Comparison of ENCODE assay signal across 10 cellular contexts in the genomic region with DNA sequence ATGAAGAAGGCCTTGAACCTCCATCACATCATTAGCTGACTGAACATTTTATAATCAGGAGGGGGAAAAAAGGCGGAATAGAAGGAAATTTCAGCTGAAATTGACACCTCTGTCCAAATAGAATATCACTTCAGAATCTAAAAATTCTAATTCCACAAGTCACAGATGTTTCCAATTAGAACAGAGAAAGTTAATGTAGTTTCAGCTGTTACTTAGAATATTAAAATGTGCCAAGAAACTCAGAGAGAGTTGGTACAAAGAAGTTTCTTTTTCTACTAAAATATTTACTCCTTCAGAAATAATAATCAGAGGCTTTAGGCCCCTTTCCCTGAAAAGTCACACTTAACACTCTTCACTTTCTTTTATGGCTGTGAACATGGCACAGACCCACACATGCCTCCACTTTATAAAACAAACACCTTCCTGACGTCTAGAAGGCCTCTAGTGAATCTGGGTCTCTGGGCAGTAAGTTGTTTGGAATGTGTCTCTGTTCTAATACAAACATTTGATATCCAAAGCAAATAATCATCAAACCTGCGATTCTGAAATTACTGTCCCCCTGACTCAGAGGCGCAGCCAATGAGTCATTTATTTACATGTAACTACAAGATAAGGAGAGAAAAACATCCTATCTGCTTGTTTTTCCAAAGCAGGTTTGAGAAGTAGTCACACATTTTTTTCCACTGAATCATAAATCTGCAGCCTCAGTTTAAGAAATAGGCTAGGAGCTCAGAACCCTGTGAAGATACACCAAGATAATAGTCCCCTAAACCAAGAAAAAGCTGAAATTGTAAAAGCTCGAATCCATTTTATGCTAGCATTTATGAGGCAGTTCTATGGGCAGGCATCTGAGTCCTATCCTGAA.
A peak's percentile ranks its signal among the peaks of the same experiment; 100 is the strongest.
DNase-seq lines count a peak whose midpoint lies in the region; ATAC-seq and TF ChIP-seq lines count a peak whose summit lies in the region.
"Had no signal": no experiment of that assay in that cellular context is flagged by ENCODE, and none has a peak within 500 bp of the region (broad histone marks: within the 10 kb centered on the region; RNA-seq: fewer than 3 reads in every experiment).

No MANE protein-coding gene starts in this region.

- H3K27ac ChIP-seq in adrenal gland, result peak overlapping the region in 4 of 5 donors; percentile 6 to 76 (median 64)
- peak overlapping the region; percentile 41 to 88 (median 78) for H3K27ac ChIP-seq in thyroid gland

- CTCF ChIA-PET in activated CD4-positive, alpha-beta memory T cell treated with anti-CD3 and anti-CD28 coated beads for 36 hours (lab: Charles Lee), result interaction anchor here (0.6 kb wide), 1 partner anchor 325 kb away, joined by 3 read pairs; no protein-coding TSS in a partner anchor
- CTCF ChIA-PET in activated CD4-positive, alpha-beta memory T cell treated with anti-CD3 and anti-CD28 coated beads, Interleukin-2, amount 10 ng/mL, durations not matched to agents 7 days and 5 days (lab: Charles Lee), result no interaction called here

- peaks cover 10% of the 10 kb centered on the region for H3K4me1 Mint-ChIP-seq in activated CD4-positive, alpha-beta memory T cell treated with anti-CD3 and anti-CD28 coated beads for 36 hours (ENCODE audit: low read depth)
- H3K4me1 Mint-ChIP-seq in activated CD4-positive, alpha-beta memory T cell treated with anti-CD3 and anti-CD28 coated beads, Interleukin-2, amount 10 ng/mL, durations not matched to agents 7 days and 5 days, result no peaks in the 10 kb centered on the region
- H3K4me1 Mint-ChIP-seq: CD8-positive, alpha-beta memory T cell had no signal

- peak; percentile 22 for DNase-seq in activated CD4-positive, alpha-beta memory T cell treated with anti-CD3 and anti-CD28 coated beads for 36 hours
- no peak for DNase-seq in activated CD4-positive, alpha-beta memory T cell treated with anti-CD3 and anti-CD28 coated beads, Interleukin-2, amount 10 ng/mL, durations not matched to agents 7 days and 5 days
- DNase-seq in adrenal gland (peak in 6 of 7 donors; percentile 52 to 79 (median 64)), islet precursor cell (peak; percentile 89), thyroid gland (no peak), C1 segment of cervical spinal cord (lab: John Stamatoyannopoulos, UW) (no peak)
- DNase-seq: CD8-positive, alpha-beta memory T cell; nucleus accumbens had no signal

- H3K27me3 Mint-ChIP-seq in activated CD4-positive, alpha-beta memory T cell treated with anti-CD3 and anti-CD28 coated beads for 36 hours, result peaks cover 8% of the 10 kb centered on the region
- H3K27me3 Mint-ChIP-seq in activated CD4-positive, alpha-beta memory T cell treated with anti-CD3 and anti-CD28 coated beads, Interleukin-2, amount 10 ng/mL, durations not matched to agents 7 days and 5 days, result no peaks in the 10 kb centered on the region

- H3K36me3 ChIP-seq in adrenal gland (replicated peaks in 1 of 2), result no peaks in the 10 kb centered on the region
- no peaks in the 10 kb centered on the region for H3K36me3 ChIP-seq in thyroid gland

- no peak overlapping the region for H3K27ac Mint-ChIP-seq in activated CD4-positive, alpha-beta memory T cell treated with anti-CD3 and anti-CD28 coated beads for 36 hours
- H3K27ac Mint-ChIP-seq in activated CD4-positive, alpha-beta memory T cell treated with anti-CD3 and anti-CD28 coated beads, Interleukin-2, amount 10 ng/mL, durations not matched to agents 7 days and 5 days, result no peak overlapping the region
- H3K27ac Mint-ChIP-seq: CD8-positive, alpha-beta memory T cell had no signal

- peaks cover 2% of the 10 kb centered on the region for H3K36me3 Mint-ChIP-seq in activated CD4-positive, alpha-beta memory T cell treated with anti-CD3 and anti-CD28 coated beads for 36 hours
- H3K36me3 Mint-ChIP-seq in activated CD4-positive, alpha-beta memory T cell treated with anti-CD3 and anti-CD28 coated beads, Interleukin-2, amount 10 ng/mL, durations not matched to agents 7 days and 5 days (ENCODE audit: low read depth), result no peaks in the 10 kb centered on the region

- H3K9me3 ChIP-seq in adrenal gland (replicated peaks in 1 of 3), result no peaks in the 10 kb centered on the region
- H3K9me3 ChIP-seq in thyroid gland, result no peaks in the 10 kb centered on the region

- TF ChIP-seq POLR2A in adrenal gland (IDR thresholded peaks at IDR 0.05) (no peak), thyroid gland (IDR thresholded peaks at IDR 0.05) (no peak)

- H3K4me3 ChIP-seq in adrenal gland (no peak overlapping the region), thyroid gland (replicated peaks in 1 of 3) (no peak overlapping the region)

- H3K4me1 ChIP-seq in adrenal gland (replicated peaks in 1 of 2) (peaks cover 16 to 22% of the 10 kb centered on the region in 2 donors), thyroid gland (peaks cover 44 to 51% of the 10 kb centered on the region in 2 donors)

- ATAC-seq in HG03469 (IDR thresholded peaks at IDR 0.05; ENCODE audit: unreplicated experiment) (no peak), GM21367 (IDR thresholded peaks at IDR 0.05; ENCODE audit: unreplicated experiment) (no peak)

- POLR2A ChIA-PET in activated CD4-positive, alpha-beta memory T cell treated with anti-CD3 and anti-CD28 coated beads for 36 hours (lab: Charles Lee), result no interaction called here
- POLR2A ChIA-PET in activated CD4-positive, alpha-beta memory T cell treated with anti-CD3 and anti-CD28 coated beads, Interleukin-2, amount 10 ng/mL, durations not matched to agents 7 days and 5 days (lab: Charles Lee), result no interaction called here

- TF ChIP-seq CTCF in adrenal gland (IDR thresholded peaks at IDR 0.05), result no peak
- TF ChIP-seq CTCF in thyroid gland (IDR thresholded peaks at IDR 0.05), result no peak

- H3K9me3 Mint-ChIP-seq in activated CD4-positive, alpha-beta memory T cell treated with anti-CD3 and anti-CD28 coated beads for 36 hours, result peaks cover 27% of the 10 kb centered on the region
- peaks cover 15% of the 10 kb centered on the region for H3K9me3 Mint-ChIP-seq in activated CD4-positive, alpha-beta memory T cell treated with anti-CD3 and anti-CD28 coated beads, Interleukin-2, amount 10 ng/mL, durations not matched to agents 7 days and 5 days

- intact Hi-C loops in activated CD4-positive, alpha-beta memory T cell treated with anti-CD3 and anti-CD28 coated beads for 36 hours (cut with micrococcal nuclease), result loop anchor here (1.0 kb wide), 2 partner anchors 13 to 69 kb away; no protein-coding TSS in a partner anchor
- intact Hi-C loops in adrenal gland (cut with DNase I) (no loop called here), thyroid gland (cut with DNase I) (no loop called here)

- H3K27me3 ChIP-seq in adrenal gland (no peaks in the 10 kb centered on the region), thyroid gland (no peaks in the 10 kb centered on the region)

- H3K4me3 Mint-ChIP-seq in activated CD4-positive, alpha-beta memory T cell treated with anti-CD3 and anti-CD28 coated beads for 36 hours, result no peak overlapping the region
- no peak overlapping the region for H3K4me3 Mint-ChIP-seq in activated CD4-positive, alpha-beta memory T cell treated with anti-CD3 and anti-CD28 coated beads, Interleukin-2, amount 10 ng/mL, durations not matched to agents 7 days and 5 days
- H3K4me3 Mint-ChIP-seq: CD8-positive, alpha-beta memory T cell had no signal

- 28 to 49% (median 38%) methylated on average over 5 of the region's 5 CpGs for WGBS in adrenal gland, 4 donors
- 30 to 34% methylated on average over 5 of the region's 5 CpGs for WGBS in thyroid gland, 2 donors

Comparison
In these comparisons a context has a peak if more than half of its experiments do, and no peak if none do; other contexts are left out.
1. DNase-seq: peak in activated CD4-positive, alpha-beta memory T cell treated with anti-CD3 and anti-CD28 coated beads for 36 hours (single experiment), adrenal gland (6 of 7) and islet precursor cell (single experiment); none in activated CD4-positive, alpha-beta memory T cell treated with anti-CD3 and anti-CD28 coated beads, Interleukin-2, amount 10 ng/mL, durations not matched to agents 7 days and 5 days (single experiment), thyroid gland (0 of 2) and C1 segment of cervical spinal cord (0 of 14).